Comparison of ENCODE assay signal across 29 cellular contexts in genomic region chr12:123858176-123858575, GRCh38.
DNase-seq lines count a peak whose midpoint lies in the region; ATAC-seq and TF ChIP-seq lines count a peak whose summit lies in the region.
"Had no signal": no experiment of that assay in that cellular context is flagged by ENCODE, and none has a peak within 500 bp of the region (broad histone marks: within the 10 kb centered on the region; RNA-seq: fewer than 3 reads in every experiment).

No MANE protein-coding gene starts in this region.

- no peak for TF ChIP-seq CTCF in mesothelial cell of epicardium (IDR thresholded peaks at IDR 0.05; ENCODE audit: unreplicated experiment)

- no peaks in the 10 kb centered on the region for H3K4me1 Mint-ChIP-seq in T-helper 17 cell
- no peaks in the 10 kb centered on the region for H3K4me1 Mint-ChIP-seq in mesothelial cell of epicardium
- H3K4me1 Mint-ChIP-seq: B cell; CD14-positive monocyte; CD4-positive, alpha-beta memory T cell; CD4-positive, CD25-positive, alpha-beta regulatory T cell; CD8-positive, alpha-beta memory T cell had no signal

- no peak for ATAC-seq in T-helper 17 cell
- no peak for ATAC-seq in HG02884 (IDR thresholded peaks at IDR 0.05; ENCODE audit: unreplicated experiment)
- ATAC-seq: A549; CD8-positive, alpha-beta T cell had no signal

- H3K27ac Mint-ChIP-seq in T-helper 17 cell: peak overlapping the region; percentile 6
- no peak overlapping the region for H3K27ac Mint-ChIP-seq in mesothelial cell of epicardium
- H3K27ac Mint-ChIP-seq: B cell; CD4-positive, alpha-beta memory T cell; CD4-positive, alpha-beta T cell; CD4-positive, CD25-positive, alpha-beta regulatory T cell; CD8-positive, alpha-beta T cell had no signal

- no peak overlapping the region for H3K4me3 Mint-ChIP-seq in T-helper 17 cell
- H3K4me3 Mint-ChIP-seq in mesothelial cell of epicardium: no peak overlapping the region
- H3K4me3 Mint-ChIP-seq: B cell; CD14-positive monocyte; CD4-positive, alpha-beta memory T cell; CD4-positive, alpha-beta T cell; CD4-positive, CD25-positive, alpha-beta regulatory T cell; CD8-positive, alpha-beta memory T cell; CD8-positive, alpha-beta T cell had no signal

- no peaks in the 10 kb centered on the region for H3K9me3 Mint-ChIP-seq in mesothelial cell of epicardium
- H3K9me3 Mint-ChIP-seq: CD4-positive, alpha-beta memory T cell; CD4-positive, alpha-beta T cell; CD4-positive, CD25-positive, alpha-beta regulatory T cell; CD8-positive, alpha-beta memory T cell; CD8-positive, alpha-beta T cell had no signal

- no peaks in the 10 kb centered on the region for H3K9me3 ChIP-seq in T-helper 17 cell (ENCODE audit: control insufficient read depth, low read length, poor library complexity, severe bottlenecking)
- H3K9me3 ChIP-seq: A549; BE2C; BLaER1; BLaER1 treated with 17β-estradiol and CSF1 and Interleukin-3, amounts not matched to agents 10 nM and 100 nM; Caco-2 had no signal

- H3K27me3 Mint-ChIP-seq in T-helper 17 cell: peaks cover 28% of the 10 kb centered on the region
- H3K27me3 Mint-ChIP-seq in mesothelial cell of epicardium (ENCODE audit: low read depth): peaks cover 33% of the 10 kb centered on the region
- H3K27me3 Mint-ChIP-seq: CD4-positive, alpha-beta T cell had no signal

- H3K36me3 Mint-ChIP-seq in T-helper 17 cell (ENCODE audit: low read depth) (no peaks in the 10 kb centered on the region), mesothelial cell of epicardium (no peaks in the 10 kb centered on the region)
- H3K36me3 Mint-ChIP-seq: CD14-positive monocyte; CD4-positive, alpha-beta memory T cell; CD4-positive, CD25-positive, alpha-beta regulatory T cell; CD8-positive, alpha-beta memory T cell; CD8-positive, alpha-beta T cell had no signal

- DNase-seq in T-helper 17 cell: no peak
- DNase-seq in mesenteric fat pad (ENCODE audit: low spot score): peak; percentile 67
- no peak for DNase-seq in mesothelial cell of epicardium (ENCODE audit: low spot score in 2 of 2, unreplicated experiment in 2 of 2)
- DNase-seq: 8988T; ACHN; AML-193; BE2C; C1 segment of cervical spinal cord; Caco-2; Calu3; CD4-positive, alpha-beta memory T cell; CD4-positive, alpha-beta T cell; CD4-positive, CD25-positive, alpha-beta regulatory T cell; CD8-positive, alpha-beta memory T cell; CD8-positive, alpha-beta T cell; COR-L47; DMS 273 treated with DMSO at 0.1 percent for 48 hours; DMS153; DMS53; DMS79; DMS79 treated with DMSO at 0.1 percent for 48 hours; DND-41; EL had no signal
